Comparison of ENCODE assay signal across 19 cellular contexts in genomic region chr3:135237371-135237770, GRCh38.
A peak's percentile ranks its signal among the peaks of the same experiment; 100 is the strongest.
DNase-seq lines count a peak whose midpoint lies in the region; ATAC-seq lines count a peak whose summit lies in the region.
"Had no signal": no experiment of that assay in that cellular context is flagged by ENCODE, and none has a peak within 500 bp of the region (broad histone marks: within the 10 kb centered on the region; RNA-seq: fewer than 3 reads in every experiment).

No MANE protein-coding gene starts in this region.

- no peaks in the 10 kb centered on the region for H3K4me1 Mint-ChIP-seq in stimulated activated naive CD8-positive, alpha-beta T cell treated with anti-CD3 and anti-CD28 coated beads, Interleukin-15, amount 100 ng/mL, for 72 hours
- no peaks in the 10 kb centered on the region for H3K4me1 Mint-ChIP-seq in activated T-cell treated with anti-CD3 and anti-CD28 coated beads, Interleukin-2, amount 50 U/mL, for 24 hours (ENCODE audit: low read depth)
- no peaks in the 10 kb centered on the region for H3K4me1 Mint-ChIP-seq in activated naive CD4-positive, alpha-beta T cell treated with anti-CD3 and anti-CD28 coated beads for 36 hours (ENCODE audit: low read depth)

- CTCF ChIA-PET in activated naive CD4-positive, alpha-beta T cell treated with anti-CD3 and anti-CD28 coated beads for 36 hours (lab: Charles Lee), result no interaction called here

- no peaks in the 10 kb centered on the region for H3K27me3 Mint-ChIP-seq in stimulated activated naive CD8-positive, alpha-beta T cell treated with anti-CD3 and anti-CD28 coated beads, Interleukin-15, amount 100 ng/mL, for 72 hours
- H3K27me3 Mint-ChIP-seq in activated T-cell treated with anti-CD3 and anti-CD28 coated beads, Interleukin-2, amount 50 U/mL, for 24 hours, result no peaks in the 10 kb centered on the region
- H3K27me3 Mint-ChIP-seq in activated naive CD4-positive, alpha-beta T cell treated with anti-CD3 and anti-CD28 coated beads for 36 hours (ENCODE audit: low read depth), result peaks cover 3% of the 10 kb centered on the region

- no peak overlapping the region for H3K27ac Mint-ChIP-seq in stimulated activated naive CD8-positive, alpha-beta T cell treated with anti-CD3 and anti-CD28 coated beads, Interleukin-15, amount 100 ng/mL, for 72 hours
- no peak overlapping the region for H3K27ac Mint-ChIP-seq in activated T-cell treated with anti-CD3 and anti-CD28 coated beads, Interleukin-2, amount 50 U/mL, for 24 hours
- no peak overlapping the region for H3K27ac Mint-ChIP-seq in activated naive CD4-positive, alpha-beta T cell treated with anti-CD3 and anti-CD28 coated beads for 36 hours
- H3K27ac Mint-ChIP-seq: activated CD8-positive, alpha-beta T cell treated with anti-CD3 and anti-CD28 coated beads, Interleukin-2, amount 10 ng/mL, durations not matched to agents 7 days and 5 days; HFFc6; mesothelial cell of epicardium; nephron had no signal

- no peak overlapping the region for H3K4me3 Mint-ChIP-seq in stimulated activated naive CD8-positive, alpha-beta T cell treated with anti-CD3 and anti-CD28 coated beads, Interleukin-15, amount 100 ng/mL, for 72 hours
- no peak overlapping the region for H3K4me3 Mint-ChIP-seq in activated T-cell treated with anti-CD3 and anti-CD28 coated beads, Interleukin-2, amount 50 U/mL, for 24 hours
- H3K4me3 Mint-ChIP-seq in activated naive CD4-positive, alpha-beta T cell treated with anti-CD3 and anti-CD28 coated beads for 36 hours, result no peak overlapping the region
- H3K4me3 Mint-ChIP-seq: activated CD8-positive, alpha-beta T cell treated with anti-CD3 and anti-CD28 coated beads, Interleukin-2, amount 10 ng/mL, durations not matched to agents 7 days and 5 days; HFFc6; mesothelial cell of epicardium; nephron had no signal

- intact Hi-C loops in activated naive CD4-positive, alpha-beta T cell treated with anti-CD3 and anti-CD28 coated beads for 36 hours (cut with micrococcal nuclease), result no loop called here

- H3K9me3 Mint-ChIP-seq in stimulated activated naive CD8-positive, alpha-beta T cell treated with anti-CD3 and anti-CD28 coated beads, Interleukin-15, amount 100 ng/mL, for 72 hours, result peaks cover 0 to 14% of the 10 kb centered on the region in 2 donors
- H3K9me3 Mint-ChIP-seq in activated T-cell treated with anti-CD3 and anti-CD28 coated beads, Interleukin-2, amount 50 U/mL, for 24 hours, result peaks cover 2% of the 10 kb centered on the region
- H3K9me3 Mint-ChIP-seq in activated naive CD4-positive, alpha-beta T cell treated with anti-CD3 and anti-CD28 coated beads for 36 hours, result peaks cover 6% of the 10 kb centered on the region

- peak; percentile 17 for ATAC-seq in stimulated activated naive CD8-positive, alpha-beta T cell treated with anti-CD3 and anti-CD28 coated beads, Interleukin-15, Interleukin-2, amounts not matched to agents 100 U/mL and 50 U/mL, for 24 hours
- no peak for ATAC-seq in stimulated activated naive CD8-positive, alpha-beta T cell treated with anti-CD3 and anti-CD28 coated beads, Interleukin-15, amount 100 ng/mL, for 72 hours
- no peak for ATAC-seq in HG03039 (IDR thresholded peaks at IDR 0.05; ENCODE audit: unreplicated experiment)
- ATAC-seq: activated CD4-positive, CD25-positive, alpha-beta regulatory T cell treated with anti-CD3 and anti-CD28 coated beads, Interleukin-2, amount 50 U/mL, for 24 hours; activated CD8-positive, alpha-beta T cell treated with anti-CD3 and anti-CD28 coated beads, Interleukin-2, amount 10 ng/mL, durations not matched to agents 7 days and 5 days; left lobe of liver had no signal

- DNase-seq in stimulated activated naive CD8-positive, alpha-beta T cell treated with anti-CD3 and anti-CD28 coated beads, Interleukin-15, Interleukin-2, amounts not matched to agents 100 U/mL and 50 U/mL, for 24 hours, result no peak
- no peak for DNase-seq in stimulated activated naive CD8-positive, alpha-beta T cell treated with anti-CD3 and anti-CD28 coated beads, Interleukin-15, amount 100 ng/mL, for 72 hours
- DNase-seq in SK-N-DZ (ENCODE audit: low spot score), result peak; percentile 25
- peak; percentile 41 for DNase-seq in iPS-NIHi11 (ENCODE audit: low spot score)
- DNase-seq in EL, result no peak
- DNase-seq in activated T-cell treated with anti-CD3 and anti-CD28 coated beads, Interleukin-2, amount 50 U/mL, for 24 hours, result no peak
- DNase-seq in activated naive CD4-positive, alpha-beta T cell treated with anti-CD3 and anti-CD28 coated beads for 36 hours, result no peak
- DNase-seq: ACHN; activated CD8-positive, alpha-beta T cell treated with anti-CD3 and anti-CD28 coated beads, Interleukin-2, amount 10 ng/mL, durations not matched to agents 7 days and 5 days; activated naive CD4-positive, alpha-beta T cell treated with Interleukin-2 at 50 U/mL for 16 hours; activated T-cell treated with anti-CD3 and anti-CD28 coated beads, Interleukin-2, amount 50 U/mL, for 48 hours; glutamatergic neuron; HFFc6; posterior cingulate gyrus had no signal

- H3K36me3 Mint-ChIP-seq in activated T-cell treated with anti-CD3 and anti-CD28 coated beads, Interleukin-2, amount 50 U/mL, for 24 hours (ENCODE audit: low read depth), result no peaks in the 10 kb centered on the region
- H3K36me3 Mint-ChIP-seq in activated naive CD4-positive, alpha-beta T cell treated with anti-CD3 and anti-CD28 coated beads for 36 hours (ENCODE audit: low read depth), result peaks cover 1% of the 10 kb centered on the region
- H3K36me3 Mint-ChIP-seq: mesothelial cell of epicardium had no signal

Comparison
In these comparisons a context has a peak if more than half of its experiments do, and no peak if none do; other contexts are left out.
1. DNase-seq: peak in SK-N-DZ (single experiment) and iPS-NIHi11 (single experiment); none in stimulated activated naive CD8-positive, alpha-beta T cell treated with anti-CD3 and anti-CD28 coated beads, Interleukin-15, Interleukin-2, amounts not matched to agents 100 U/mL and 50 U/mL, for 24 hours (single experiment), stimulated activated naive CD8-positive, alpha-beta T cell treated with anti-CD3 and anti-CD28 coated beads, Interleukin-15, amount 100 ng/mL, for 72 hours (0 of 2), EL (single experiment), activated T-cell treated with anti-CD3 and anti-CD28 coated beads, Interleukin-2, amount 50 U/mL, for 24 hours (single experiment) and activated naive CD4-positive, alpha-beta T cell treated with anti-CD3 and anti-CD28 coated beads for 36 hours (single experiment).